In the genomic region with DNA sequence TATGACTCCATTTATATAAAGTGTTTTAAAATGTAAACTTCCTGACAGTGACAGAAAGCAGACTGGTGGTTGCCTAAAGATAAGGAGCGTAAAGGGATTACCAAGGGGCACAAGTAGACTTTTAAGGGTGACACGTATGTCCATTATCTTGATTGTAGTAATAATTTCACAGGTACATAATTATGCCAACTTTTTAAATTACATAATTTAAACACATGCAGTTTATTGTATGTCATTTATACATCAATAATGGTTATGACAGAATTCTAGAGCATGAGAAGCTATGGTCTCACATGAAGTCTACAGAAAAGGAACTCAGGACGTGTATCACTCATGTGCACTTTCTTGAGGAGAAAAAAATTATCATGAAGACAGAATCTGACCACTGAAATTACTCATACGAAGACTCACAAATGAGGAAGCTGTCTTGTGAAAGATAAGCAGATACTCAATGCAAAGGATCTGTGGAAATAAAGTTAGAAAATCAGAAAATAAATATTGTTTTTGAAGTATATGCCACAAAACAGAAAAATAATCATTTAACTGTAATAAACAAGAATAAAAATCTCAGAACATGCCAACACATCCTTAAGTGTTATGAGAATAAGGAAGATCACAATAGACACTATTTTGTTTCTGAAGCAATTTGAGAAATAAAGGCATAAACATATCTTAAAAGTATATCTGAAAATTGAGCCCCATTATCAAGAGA, we compare ENCODE assay signal across 9 cellular contexts.
DNase-seq lines count a peak whose midpoint lies in the region; ATAC-seq, FAIRE-seq and TF ChIP-seq lines count a peak whose summit lies in the region.
"Had no signal": no experiment of that assay in that cellular context is flagged by ENCODE, and none has a peak within 500 bp of the region (broad histone marks: within the 10 kb centered on the region; RNA-seq: fewer than 3 reads in every experiment).

No MANE protein-coding gene starts in this region.

- no peak overlapping the region for H3K4me2 ChIP-seq in astrocyte (ENCODE audit: low read length)

- ATAC-seq in GM21360 (IDR thresholded peaks at IDR 0.05; ENCODE audit: unreplicated experiment) (peak; percentile 57), HG03469 (IDR thresholded peaks at IDR 0.05; ENCODE audit: unreplicated experiment) (peak; percentile 72), SK-N-SH treated with all-trans-retinoic acid at 6 μM for 48 hours (no peak), aorta (ENCODE audit: low FRiP score) (no peak)

- POLR2A ChIA-PET in CD8-positive, alpha-beta memory T cell (lab: Charles Lee) = no interaction called here

- FAIRE-seq in astrocyte (lab: Jason Lieb, UNC) = no peak

- H3K4me3 Mint-ChIP-seq in CD8-positive, alpha-beta memory T cell = no peak overlapping the region
- H3K4me3 Mint-ChIP-seq in astrocyte (ENCODE audit: unreplicated experiment) = no peak overlapping the region
- H3K4me3 Mint-ChIP-seq: CD4-positive, CD25-positive, alpha-beta regulatory T cell had no signal

- peaks cover 50% of the 10 kb centered on the region for H3K79me2 ChIP-seq in astrocyte (ENCODE audit: insufficient read depth, low read length)

- H3K9ac ChIP-seq in astrocyte (ENCODE audit: low read length) = no peak overlapping the region

- H3K4me1 Mint-ChIP-seq in CD8-positive, alpha-beta memory T cell = peaks cover 30 to 54% (median 52%) of the 10 kb centered on the region in 3 donors
- peaks cover 11% of the 10 kb centered on the region for H3K4me1 Mint-ChIP-seq in astrocyte (ENCODE audit: low read depth, unreplicated experiment)

- H3K27me3 ChIP-seq in CD8-positive, alpha-beta memory T cell (ENCODE audit: insufficient read depth, low read length, poor library complexity, severe bottlenecking) = no peaks in the 10 kb centered on the region
- H3K27me3 ChIP-seq in astrocyte (ENCODE audit: insufficient read depth, low read length) = no peaks in the 10 kb centered on the region
- H3K27me3 ChIP-seq in aorta (ENCODE audit: control insufficient read depth in 1 of 2, insufficient read depth in 2 of 2, low read length in 1 of 2) = no peaks in the 10 kb centered on the region

- no peak for DNase-seq in CD8-positive, alpha-beta memory T cell
- peak; percentile 30 for DNase-seq in astrocyte (ENCODE audit: low read depth)
- no peak for DNase-seq in aorta
- DNase-seq in DMS53 (lab: John Stamatoyannopoulos, UW) = no peak
- no peak for DNase-seq in NCI-H187 treated with DMSO at 0.1 percent for 48 hours (lab: John Stamatoyannopoulos, UW)
- DNase-seq: CD4-positive, CD25-positive, alpha-beta regulatory T cell had no signal

- CTCF ChIA-PET in CD8-positive, alpha-beta memory T cell (lab: Charles Lee) = no interaction called here

- no peak overlapping the region for H2AFZ ChIP-seq in astrocyte (ENCODE audit: low read depth, low read length)

- no peaks in the 10 kb centered on the region for H3K36me3 ChIP-seq in CD8-positive, alpha-beta memory T cell (ENCODE audit: insufficient read depth, low read length)
- H3K36me3 ChIP-seq in astrocyte (ENCODE audit: insufficient read depth, low read length) = peaks cover 7% of the 10 kb centered on the region
- H3K36me3 ChIP-seq in aorta (ENCODE audit: control insufficient read depth in 1 of 2, insufficient read depth in 2 of 2, low read length in 1 of 2) = peaks cover 0 to 2% of the 10 kb centered on the region in 2 donors

- H4K20me1 ChIP-seq in astrocyte (ENCODE audit: insufficient read depth, low read length) = peaks cover 32% of the 10 kb centered on the region

- H3K27ac ChIP-seq in CD8-positive, alpha-beta memory T cell (ENCODE audit: low read depth, low read length) = peak overlapping the region; percentile 2
- H3K27ac ChIP-seq in astrocyte (ENCODE audit: low read depth, low read length) (no peak overlapping the region), aorta (ENCODE audit: low read depth in 1 of 2, low read length in 2 of 2) (no peak overlapping the region)

- H3K4me3 ChIP-seq in CD8-positive, alpha-beta memory T cell (ENCODE audit: low read length) = no peak overlapping the region
- no peak overlapping the region for H3K4me3 ChIP-seq in astrocyte (ENCODE audit: insufficient read depth, low read depth, low read length)
- H3K4me3 ChIP-seq in aorta (ENCODE audit: low read length in 2 of 2) = no peak overlapping the region

- H3K9me3 Mint-ChIP-seq in CD8-positive, alpha-beta memory T cell = no peaks in the 10 kb centered on the region
- H3K9me3 Mint-ChIP-seq in astrocyte (ENCODE audit: unreplicated experiment) = no peaks in the 10 kb centered on the region
- H3K9me3 Mint-ChIP-seq: CD4-positive, CD25-positive, alpha-beta regulatory T cell had no signal

- H3K9me3 ChIP-seq in CD8-positive, alpha-beta memory T cell (ENCODE audit: low read length) = no peaks in the 10 kb centered on the region
- H3K9me3 ChIP-seq in astrocyte (ENCODE audit: insufficient read depth, low read depth, low read length) (no peaks in the 10 kb centered on the region), aorta (ENCODE audit: control insufficient read depth, low read length) (no peaks in the 10 kb centered on the region)

- no peak overlapping the region for H3K27ac Mint-ChIP-seq in CD8-positive, alpha-beta memory T cell
- no peak overlapping the region for H3K27ac Mint-ChIP-seq in astrocyte (ENCODE audit: unreplicated experiment)
- H3K27ac Mint-ChIP-seq: CD4-positive, CD25-positive, alpha-beta regulatory T cell had no signal

- H3K36me3 Mint-ChIP-seq in CD8-positive, alpha-beta memory T cell = peaks cover 7 to 38% (median 18%) of the 10 kb centered on the region in 3 donors
- H3K36me3 Mint-ChIP-seq in astrocyte (ENCODE audit: low read depth, unreplicated experiment) = peaks cover 11% of the 10 kb centered on the region

- H3K4me1 ChIP-seq in CD8-positive, alpha-beta memory T cell (ENCODE audit: insufficient read depth, low read length) = no peaks in the 10 kb centered on the region
- no peaks in the 10 kb centered on the region for H3K4me1 ChIP-seq in astrocyte (ENCODE audit: insufficient read depth, low read length)
- peaks cover 0 to 3% of the 10 kb centered on the region in 2 donors for H3K4me1 ChIP-seq in aorta (ENCODE audit: control insufficient read depth in 1 of 2, insufficient read depth in 2 of 2, low read length in 2 of 2)

- H3K27me3 Mint-ChIP-seq in CD8-positive, alpha-beta memory T cell = no peaks in the 10 kb centered on the region
- H3K27me3 Mint-ChIP-seq in astrocyte (ENCODE audit: low read depth, unreplicated experiment) = no peaks in the 10 kb centered on the region
- H3K27me3 Mint-ChIP-seq: CD4-positive, CD25-positive, alpha-beta regulatory T cell had no signal

- TF ChIP-seq CTCF in astrocyte (IDR thresholded peaks at IDR 0.05; ENCODE audit: insufficient read depth, low read depth, low read length) = no peak

- WGBS in aorta, 2 donors = 84 to 85% methylated on average over 4 of the region's 4 CpGs

- intact Hi-C loops in aorta (cut with DNase I) = no loop called here

TF ChIP-seq in SK-N-SH treated with all-trans-retinoic acid at 6 μM for 48 hours, 23 proteins besides CTCF, POLR2A, EP300 and RAD21:
- no peak for TF ChIP-seq ZFP30 (CRISPR knock-in tag; IDR thresholded peaks at IDR 0.05)
- no peak for TF ChIP-seq ISL1 (CRISPR knock-in tag; IDR thresholded peaks at IDR 0.05)
- TF ChIP-seq GLIS3 (CRISPR knock-in tag; IDR thresholded peaks at IDR 0.05) = no peak
- TF ChIP-seq TCF4 (CRISPR knock-in tag; IDR thresholded peaks at IDR 0.05; ENCODE audit: borderline replicate concordance) = no peak
- TF ChIP-seq ZC3H10 (CRISPR knock-in tag; IDR thresholded peaks at IDR 0.05) = no peak
- TF ChIP-seq, protein P1, sequence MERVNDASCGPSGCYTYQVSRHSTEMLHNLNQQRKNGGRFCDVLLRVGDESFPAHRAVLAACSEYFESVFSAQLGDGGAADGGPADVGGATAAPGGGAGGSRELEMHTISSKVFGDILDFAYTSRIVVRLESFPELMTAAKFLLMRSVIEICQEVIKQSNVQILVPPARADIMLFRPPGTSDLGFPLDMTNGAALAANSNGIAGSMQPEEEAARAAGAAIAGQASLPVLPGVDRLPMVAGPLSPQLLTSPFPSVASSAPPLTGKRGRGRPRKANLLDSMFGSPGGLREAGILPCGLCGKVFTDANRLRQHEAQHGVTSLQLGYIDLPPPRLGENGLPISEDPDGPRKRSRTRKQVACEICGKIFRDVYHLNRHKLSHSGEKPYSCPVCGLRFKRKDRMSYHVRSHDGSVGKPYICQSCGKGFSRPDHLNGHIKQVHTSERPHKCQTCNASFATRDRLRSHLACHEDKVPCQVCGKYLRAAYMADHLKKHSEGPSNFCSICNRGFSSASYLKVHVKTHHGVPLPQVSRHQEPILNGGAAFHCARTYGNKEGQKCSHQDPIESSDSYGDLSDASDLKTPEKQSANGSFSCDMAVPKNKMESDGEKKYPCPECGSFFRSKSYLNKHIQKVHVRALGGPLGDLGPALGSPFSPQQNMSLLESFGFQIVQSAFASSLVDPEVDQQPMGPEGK (CRISPR knock-in tag; IDR thresholded peaks at IDR 0.05; ENCODE audit: borderline replicate concordance) = no peak
- TF ChIP-seq SNAI2 (CRISPR knock-in tag; IDR thresholded peaks at IDR 0.05) = no peak
- no peak for TF ChIP-seq ESRRG (CRISPR knock-in tag; IDR thresholded peaks at IDR 0.05)
- TF ChIP-seq ZNF8 (CRISPR knock-in tag; IDR thresholded peaks at IDR 0.05) = no peak
- no peak for TF ChIP-seq ZFP3 (CRISPR knock-in tag; IDR thresholded peaks at IDR 0.05)
- TF ChIP-seq BACH2 (CRISPR knock-in tag; IDR thresholded peaks at IDR 0.05; ENCODE audit: borderline replicate concordance) = no peak

Comparison
In these comparisons a context has a peak if more than half of its experiments do, and no peak if none do; other contexts are left out.
1. ATAC-seq: peak in GM21360 (single experiment) and HG03469 (single experiment); none in SK-N-SH treated with all-trans-retinoic acid at 6 μM for 48 hours (single experiment) and aorta (single experiment).